25 cellular contexts compared by ENCODE assay signal in genomic region chr16:72977127-72977526, GRCh38.
"Had no signal": no experiment of that assay in that cellular context is flagged by ENCODE, and none has a peak within 500 bp of the region (broad histone marks: within the 10 kb centered on the region; RNA-seq: fewer than 3 reads in every experiment).

No MANE protein-coding gene starts in this region.

- H3K27ac Mint-ChIP-seq: activated CD4-positive, alpha-beta T cell treated with anti-CD3 and anti-CD28 coated beads, Interleukin-2, amount 10 ng/mL, durations not matched to agents 24 days and 14 days; activated CD8-positive, alpha-beta memory T cell treated with anti-CD3 and anti-CD28 coated beads, Interleukin-2, amount 10 ng/mL, durations not matched to agents 7 days and 5 days; activated CD8-positive, alpha-beta T cell treated with anti-CD3 and anti-CD28 coated beads for 36 hours; activated naive CD4-positive, alpha-beta T cell treated with anti-CD3 and anti-CD28 coated beads, Interleukin-2, amount 50 U/mL, for 72 hours; activated T-helper 1 cell treated with anti-CD3 and anti-CD28 coated beads, Interleukin-12 subunit alpha, Interleukin-12 subunit beta, Interleukin-2, Interleukin-4 antibody, amounts not matched to agents 30 ng/mL and 10 ng/mL and 1 ng/mL, durations not matched to agents 14 hours and 24 hours and 36 hours; memory B cell; nephron had no signal

- ATAC-seq: activated CD4-positive, CD25-positive, alpha-beta regulatory T cell treated with anti-CD3 and anti-CD28 coated beads, Interleukin-2, amount 50 U/mL, for 24 hours; activated CD8-positive, alpha-beta memory T cell treated with anti-CD3 and anti-CD28 coated beads, Interleukin-2, amount 10 ng/mL, durations not matched to agents 7 days and 5 days; activated CD8-positive, alpha-beta T cell treated with anti-CD3 and anti-CD28 coated beads for 36 hours; activated naive CD4-positive, alpha-beta T cell treated with anti-CD3 and anti-CD28 coated beads, Interleukin-2, amount 50 U/mL, for 72 hours; upper lobe of right lung had no signal

- H3K4me3 ChIP-seq: thoracic aorta, upper lobe of right lung had no signal

- DNase-seq: activated CD4-positive, alpha-beta T cell treated with anti-CD3 and anti-CD28 coated beads, Interleukin-2, amount 10 ng/mL, durations not matched to agents 24 days and 14 days; activated CD8-positive, alpha-beta memory T cell treated with anti-CD3 and anti-CD28 coated beads, Interleukin-2, amount 10 ng/mL, durations not matched to agents 7 days and 5 days; activated CD8-positive, alpha-beta T cell treated with anti-CD3 and anti-CD28 coated beads for 36 hours; activated gamma-delta T cell; aorta; dermis blood vessel endothelial cell; effector CD8-positive, alpha-beta T cell; erythroblast; foreskin melanocyte; hypothalamus; left ventricle myocardium superior; occipital lobe; retina; stimulated activated CD4-positive, alpha-beta T cell treated with anti-CD3 and anti-CD28 coated beads, Interleukin-2, amount 100 ng/mL, for 48 hours; stimulated activated CD8-positive, alpha-beta memory T cell treated with anti-CD3 and anti-CD28 coated beads, Interleukin-4, amount 100 ng/mL, for 48 hours; stimulated activated naive CD4-positive, alpha-beta T cell; upper lobe of right lung had no signal

- H3K36me3 ChIP-seq: thoracic aorta, upper lobe of right lung had no signal

- H3K4me3 Mint-ChIP-seq: activated CD4-positive, alpha-beta T cell treated with anti-CD3 and anti-CD28 coated beads, Interleukin-2, amount 10 ng/mL, durations not matched to agents 24 days and 14 days; activated CD8-positive, alpha-beta memory T cell treated with anti-CD3 and anti-CD28 coated beads, Interleukin-2, amount 10 ng/mL, durations not matched to agents 7 days and 5 days; activated CD8-positive, alpha-beta T cell treated with anti-CD3 and anti-CD28 coated beads for 36 hours; activated T-helper 1 cell treated with anti-CD3 and anti-CD28 coated beads, Interleukin-12 subunit alpha, Interleukin-12 subunit beta, Interleukin-2, Interleukin-4 antibody, amounts not matched to agents 30 ng/mL and 10 ng/mL and 1 ng/mL, durations not matched to agents 14 hours and 24 hours and 36 hours; brain; memory B cell; nephron had no signal

- H3K4me1 Mint-ChIP-seq: activated CD4-positive, alpha-beta T cell treated with anti-CD3 and anti-CD28 coated beads, Interleukin-2, amount 10 ng/mL, durations not matched to agents 24 days and 14 days; activated CD8-positive, alpha-beta memory T cell treated with anti-CD3 and anti-CD28 coated beads, Interleukin-2, amount 10 ng/mL, durations not matched to agents 7 days and 5 days; memory B cell had no signal

- H3K9me3 ChIP-seq: thoracic aorta, upper lobe of right lung had no signal

- H3K27me3 Mint-ChIP-seq: activated CD4-positive, alpha-beta T cell treated with anti-CD3 and anti-CD28 coated beads, Interleukin-2, amount 10 ng/mL, durations not matched to agents 24 days and 14 days; activated CD8-positive, alpha-beta memory T cell treated with anti-CD3 and anti-CD28 coated beads, Interleukin-2, amount 10 ng/mL, durations not matched to agents 7 days and 5 days; activated CD8-positive, alpha-beta T cell treated with anti-CD3 and anti-CD28 coated beads for 36 hours; memory B cell had no signal

- H3K9me3 Mint-ChIP-seq: activated CD8-positive, alpha-beta T cell treated with anti-CD3 and anti-CD28 coated beads for 36 hours; activated T-helper 1 cell treated with anti-CD3 and anti-CD28 coated beads, Interleukin-12 subunit alpha, Interleukin-12 subunit beta, Interleukin-2, Interleukin-4 antibody, amounts not matched to agents 30 ng/mL and 10 ng/mL and 1 ng/mL, durations not matched to agents 14 hours and 24 hours and 36 hours; memory B cell; nephron had no signal

- H3K36me3 Mint-ChIP-seq: activated CD8-positive, alpha-beta memory T cell treated with anti-CD3 and anti-CD28 coated beads, Interleukin-2, amount 10 ng/mL, durations not matched to agents 7 days and 5 days; activated naive CD4-positive, alpha-beta T cell treated with anti-CD3 and anti-CD28 coated beads, Interleukin-2, amount 50 U/mL, for 72 hours had no signal

- H3K27me3 ChIP-seq: upper lobe of right lung had no signal

- H3K27ac ChIP-seq: thoracic aorta, upper lobe of right lung, VCaP had no signal
